8 cellular contexts compared by ENCODE assay signal in genomic region chr3:128950223-128950938, GRCh38. TPM values are rescaled to one million over a fixed set of nuclear protein-coding genes. Genes with fewer than 3 reads are reported as not detected.
DNase-seq lines count a peak whose midpoint lies in the region; ATAC-seq and TF ChIP-seq lines count a peak whose summit lies in the region.

No MANE protein-coding gene starts in this region.

- DNase-seq in DMS53 (lab: John Stamatoyannopoulos, UW) (peak; percentile 20), DMS53 treated with DMSO at 0.1 percent for 48 hours (lab: John Stamatoyannopoulos, UW; ENCODE audit: unreplicated experiment) (no peak), M059J (ENCODE audit: low read depth) (peak; percentile 64), left lobe of liver (ENCODE audit: low spot score) (no peak), NCI-H2196 treated with DMSO at 0.1 percent for 48 hours (lab: John Stamatoyannopoulos, UW; ENCODE audit: unreplicated experiment) (no peak), NOMO-1 treated with dmso at 0.1 percent for 144 hours (lab: John Stamatoyannopoulos, UW; ENCODE audit: unreplicated experiment) (no peak)
- DNase-seq in activated CD8-positive, alpha-beta T cell treated with anti-CD3 and anti-CD28 coated beads for 36 hours = peak; percentile 48

- H3K27me3 Mint-ChIP-seq in activated CD8-positive, alpha-beta T cell treated with anti-CD3 and anti-CD28 coated beads for 36 hours = no peaks in the 10 kb centered on the region

- CTCF ChIA-PET in activated CD8-positive, alpha-beta T cell treated with anti-CD3 and anti-CD28 coated beads for 36 hours (lab: Charles Lee) = interaction anchor here (0.7 to 2.7 kb wide), 7 partner anchors 20 to 333 kb away, joined by 3 to 13 read pairs (median 3); no protein-coding TSS in a partner anchor

- no peaks in the 10 kb centered on the region for H3K36me3 Mint-ChIP-seq in activated CD8-positive, alpha-beta T cell treated with anti-CD3 and anti-CD28 coated beads for 36 hours (ENCODE audit: low read depth)

- H3K9me3 Mint-ChIP-seq in activated CD8-positive, alpha-beta T cell treated with anti-CD3 and anti-CD28 coated beads for 36 hours = no peaks in the 10 kb centered on the region

- no peak overlapping the region for H3K4me3 Mint-ChIP-seq in activated CD8-positive, alpha-beta T cell treated with anti-CD3 and anti-CD28 coated beads for 36 hours

- H3K4me1 Mint-ChIP-seq in activated CD8-positive, alpha-beta T cell treated with anti-CD3 and anti-CD28 coated beads for 36 hours (ENCODE audit: low read depth) = no peaks in the 10 kb centered on the region

- TF ChIP-seq CTCF in activated CD8-positive, alpha-beta T cell treated with anti-CD3 and anti-CD28 coated beads for 36 hours (IDR thresholded peaks at IDR 0.05) = no peak

- ATAC-seq in activated CD8-positive, alpha-beta T cell treated with anti-CD3 and anti-CD28 coated beads for 36 hours = peak; percentile 62
- ATAC-seq in left lobe of liver (peak; percentile 65), GM19397 (IDR thresholded peaks at IDR 0.05; ENCODE audit: unreplicated experiment) (no peak)

- intact Hi-C loops in activated CD8-positive, alpha-beta T cell treated with anti-CD3 and anti-CD28 coated beads for 36 hours (cut with micrococcal nuclease) = no loop called here

- H3K27ac Mint-ChIP-seq in activated CD8-positive, alpha-beta T cell treated with anti-CD3 and anti-CD28 coated beads for 36 hours = no peak overlapping the region

- POLR2A ChIA-PET in activated CD8-positive, alpha-beta T cell treated with anti-CD3 and anti-CD28 coated beads for 36 hours (lab: Charles Lee) = no interaction called here

RNA-seq across cellular contexts. Expression of gene CFAP92, which starts 43.5 kb away (rescaled TPM):
- 0.27 TPM in 1 of 2 replicates, not detected in the other for total RNA-seq in M059J (2014; rRNA removed; shearing (Covaris generic))
- total RNA-seq in activated CD8-positive, alpha-beta T cell treated with anti-CD3 and anti-CD28 coated beads for 36 hours = under 1 TPM; 0.38 to 0.83 TPM
- total RNA-seq in left lobe of liver = not detected

RNA-seq across cellular contexts. Expression of gene EFCC1, which starts 50.7 kb away (rescaled TPM):
- not detected in 2 replicates for total RNA-seq in M059J (2014; rRNA removed; shearing (Covaris generic))
- total RNA-seq in activated CD8-positive, alpha-beta T cell treated with anti-CD3 and anti-CD28 coated beads for 36 hours = under 1 TPM; 0.16 to 0.38 TPM
- total RNA-seq in left lobe of liver = 0.53 TPM

Comparison
In these comparisons a context has a peak if more than half of its experiments do, and no peak if none do; other contexts are left out.
1. DNase-seq: peak in DMS53 (single experiment), M059J (single experiment) and activated CD8-positive, alpha-beta T cell treated with anti-CD3 and anti-CD28 coated beads for 36 hours (single experiment); none in DMS53 treated with DMSO at 0.1 percent for 48 hours (single experiment), left lobe of liver (single experiment), NCI-H2196 treated with DMSO at 0.1 percent for 48 hours (single experiment) and NOMO-1 treated with dmso at 0.1 percent for 144 hours (single experiment).